Comparison of ENCODE assay signal across 13 cellular contexts in the genomic region with DNA sequence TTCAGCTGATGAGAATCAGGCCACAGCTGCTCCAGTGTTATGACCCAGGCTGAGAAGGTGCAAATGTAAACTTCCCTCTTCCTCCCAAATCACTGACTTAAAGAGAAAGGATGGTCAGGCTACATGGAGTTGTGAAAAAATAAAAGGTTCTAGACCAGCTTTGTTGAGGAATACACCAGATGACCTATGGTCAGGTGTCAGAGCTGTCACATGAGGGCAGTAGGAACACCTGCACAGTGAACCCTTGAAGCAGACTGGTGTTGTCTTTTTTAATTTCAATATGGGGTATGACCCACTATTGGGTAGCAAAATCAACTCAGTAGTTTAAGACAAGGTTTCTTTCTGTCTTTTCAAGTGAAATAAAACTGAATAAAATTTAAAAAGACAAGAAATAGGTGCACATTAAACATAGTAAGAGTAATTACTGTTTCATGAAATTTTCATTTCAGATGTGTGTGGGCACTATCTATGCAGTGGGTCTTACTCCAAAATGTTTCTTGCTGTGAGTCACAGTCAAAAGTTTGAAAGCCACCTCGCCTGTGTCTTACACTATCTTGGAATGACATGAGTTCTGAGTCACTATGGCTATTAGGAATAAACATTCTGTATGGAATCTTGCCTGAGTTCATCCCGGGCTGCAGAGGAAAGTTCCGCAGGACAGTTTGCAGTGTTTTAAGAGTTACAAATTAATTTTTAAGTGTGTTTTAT.
DNase-seq lines count a peak whose midpoint lies in the region; FAIRE-seq and TF ChIP-seq lines count a peak whose summit lies in the region.
"Had no signal": no experiment of that assay in that cellular context is flagged by ENCODE, and none has a peak within 500 bp of the region (broad histone marks: within the 10 kb centered on the region; RNA-seq: fewer than 3 reads in every experiment).

No MANE protein-coding gene starts in this region.

- H3K36me3 ChIP-seq in stomach: peaks cover 0 to 3% (median 2%) of the 10 kb centered on the region in 4 donors

- TF ChIP-seq CTCF in stomach (IDR thresholded peaks at IDR 0.05): no peak

- H3K4me1 ChIP-seq in stomach: peaks cover 16 to 52% (median 32%) of the 10 kb centered on the region in 4 donors

- H3K9me3 ChIP-seq in stomach: no peaks in the 10 kb centered on the region

- peak; percentile 61 for DNase-seq in Daoy (ENCODE audit: low read depth)
- DNase-seq in RCC 7860 (ENCODE audit: low spot score): peak; percentile 63
- DNase-seq in fibroblast of gingiva (ENCODE audit: low read depth): peak; percentile 48
- DNase-seq in renal cortical epithelial cell (ENCODE audit: low read depth): peak; percentile 65
- no peak for DNase-seq in GM12891 (ENCODE audit: insufficient read length, low spot score)
- no peak for DNase-seq in NCI-H1436 treated with DMSO at 0.1 percent for 48 hours (lab: John Stamatoyannopoulos, UW)
- no peak for DNase-seq in stomach
- DNase-seq in SHP77 (lab: John Stamatoyannopoulos, UW): no peak
- DNase-seq: Calu3; H9; left cardiac atrium; NCI-H1694 treated with DMSO at 0.1 percent for 48 hours; stimulated activated CD4-positive, alpha-beta T cell treated with anti-CD3 and anti-CD28 coated beads, Interleukin-1b, Interleukin-23, amount 100 ng/mL, for 48 hours had no signal

- TF ChIP-seq EP300 in stomach (IDR thresholded peaks at IDR 0.05): no peak

- 52 to 73% (median 64%) methylated on average over 3 of the region's 3 CpGs for WGBS in stomach, 5 donors

- FAIRE-seq in RCC 7860 (lab: Jason Lieb, UNC) (peak; percentile 73), GM12891 (lab: Jason Lieb, UNC) (no peak)

- no peak for TF ChIP-seq POLR2A in GM12891 (IDR thresholded peaks at IDR 0.05; ENCODE audit: low read depth, low read length)
- no peak for TF ChIP-seq POLR2A in stomach (IDR thresholded peaks at IDR 0.05)

- H3K27me3 ChIP-seq in stomach: no peaks in the 10 kb centered on the region

- H3K4me3 ChIP-seq in stomach: no peak overlapping the region

- intact Hi-C loops in stomach (cut with DNase I; ENCODE audit: low total_unique reads): no loop called here

- peak overlapping the region in 1 of 5 donors; percentile 5 for H3K27ac ChIP-seq in stomach

TF ChIP-seq in GM12891, 5 proteins besides CTCF, POLR2A, EP300 and RAD21:
- TF ChIP-seq POU2F2 (IDR thresholded peaks at IDR 0.05; ENCODE audit: low read depth, low read length) (no peak), SPI1 (IDR thresholded peaks at IDR 0.05; ENCODE audit: low read depth, low read length) (no peak), POLR2AphosphoS5 (IDR thresholded peaks at IDR 0.05; ENCODE audit: low read depth, low read length) (no peak), TAF1 (IDR thresholded peaks at IDR 0.05; ENCODE audit: low read depth, low read length) (no peak), PAX5 (IDR thresholded peaks at IDR 0.05; ENCODE audit: insufficient read depth, low read length, severe bottlenecking) (no peak)

Comparison
In these comparisons a context has a peak if more than half of its experiments do, and no peak if none do; other contexts are left out.
1. DNase-seq: peak in Daoy (single experiment), RCC 7860 (single experiment), fibroblast of gingiva (single experiment) and renal cortical epithelial cell (single experiment); none in GM12891 (single experiment), NCI-H1436 treated with DMSO at 0.1 percent for 48 hours (single experiment), stomach (single experiment) and SHP77 (0 of 2).